ENCODE assay signal across 24 cellular contexts in the genomic region with DNA sequence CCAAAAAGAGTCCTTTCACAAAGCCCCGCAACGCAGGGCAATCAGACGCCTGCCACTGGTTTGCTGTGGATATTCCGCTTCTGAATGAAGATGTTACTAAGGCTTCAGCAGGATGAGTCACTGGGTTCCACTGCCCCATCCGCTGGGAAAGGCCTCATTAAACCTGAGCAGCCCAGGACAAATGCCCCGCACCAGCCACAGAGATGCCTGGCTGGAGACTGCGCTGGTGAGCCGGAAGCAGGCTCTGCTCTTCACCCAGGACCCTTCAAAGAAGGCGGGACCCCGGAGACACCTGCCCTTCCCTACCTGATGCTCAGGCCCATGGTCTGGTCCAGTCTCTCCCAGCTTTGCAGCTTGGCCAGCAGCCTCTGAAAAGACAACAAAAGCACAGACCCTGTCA. TPM values are rescaled to one million over a fixed set of nuclear protein-coding genes. Genes with fewer than 3 reads are reported as not detected.
DNase-seq lines count a peak whose midpoint lies in the region; ATAC-seq, FAIRE-seq and TF ChIP-seq lines count a peak whose summit lies in the region.
"Had no signal": no experiment of that assay in that cellular context is flagged by ENCODE, and none has a peak within 500 bp of the region (broad histone marks: within the 10 kb centered on the region; RNA-seq: fewer than 3 reads in every experiment).

No MANE protein-coding gene starts in this region.

- H3K4me3 ChIP-seq in left ventricle myocardium inferior (no peak overlapping the region), heart right ventricle (no peak overlapping the region), RWPE2 (ENCODE audit: severe bottlenecking) (no peak overlapping the region), kidney (ENCODE audit: low read length in 2 of 2) (no peak overlapping the region)
- H3K4me3 ChIP-seq: HAP-1, MG63, SJCRH30 had no signal

- no peak overlapping the region for H3K4me3 Mint-ChIP-seq in stimulated activated naive B cell treated with anti-CD40 and anti-IgM and Interleukin-4, amounts not matched to agents 10 μg/mL and 1 μg/mL and 100 μg/mL, for 72 hours
- no peak overlapping the region for H3K4me3 Mint-ChIP-seq in natural killer cell

- no peak for FAIRE-seq in kidney (lab: Jason Lieb, UNC)

- no peaks in the 10 kb centered on the region for H3K9me3 ChIP-seq in left ventricle myocardium inferior (replicated peaks)
- peaks cover 0 to 3% (median 0%) of the 10 kb centered on the region in 11 donors for H3K9me3 ChIP-seq in heart right ventricle
- no peaks in the 10 kb centered on the region for H3K9me3 ChIP-seq in RWPE2 (ENCODE audit: severe bottlenecking)
- H3K9me3 ChIP-seq in kidney (ENCODE audit: control insufficient read depth in 1 of 2, low read length in 2 of 2): no peaks in the 10 kb centered on the region
- H3K9me3 ChIP-seq: HAP-1, MG63, SJCRH30 had no signal

- H3K4me1 Mint-ChIP-seq in stimulated activated naive B cell treated with anti-CD40 and anti-IgM and Interleukin-4, amounts not matched to agents 10 μg/mL and 1 μg/mL and 100 μg/mL, for 72 hours: peaks cover 39 to 44% of the 10 kb centered on the region in 2 donors
- H3K4me1 Mint-ChIP-seq in natural killer cell: peaks cover 0 to 5% of the 10 kb centered on the region in 2 donors

- no peak overlapping the region for H3K9ac ChIP-seq in kidney (ENCODE audit: low read length in 2 of 2)

- H3K27ac ChIP-seq in left ventricle myocardium inferior (replicated peaks): peak overlapping the region; percentile 88
- peak overlapping the region in 1 of 10 donors; percentile 60 for H3K27ac ChIP-seq in heart right ventricle
- H3K27ac ChIP-seq in RWPE2 (ENCODE audit: poor library complexity, severe bottlenecking): no peak overlapping the region
- H3K27ac ChIP-seq in kidney (ENCODE audit: low read depth in 2 of 2, low read length in 2 of 2): no peak overlapping the region
- H3K27ac ChIP-seq: SJCRH30 had no signal

- TF ChIP-seq CTCF in left ventricle myocardium inferior (IDR thresholded peaks at IDR 0.05; ENCODE audit: borderline replicate concordance): no peak
- TF ChIP-seq CTCF in heart right ventricle (IDR thresholded peaks at IDR 0.05): no peak
- no peak for TF ChIP-seq CTCF in RWPE2 (IDR thresholded peaks at IDR 0.05; ENCODE audit: poor library complexity, severe bottlenecking)
- no peak for TF ChIP-seq CTCF in kidney (IDR thresholded peaks at IDR 0.05; ENCODE audit: borderline replicate concordance, extremely low read depth, insufficient read depth)
- no peak for TF ChIP-seq CTCF in natural killer cell (IDR thresholded peaks at IDR 0.05)

- H3K27me3 ChIP-seq in left ventricle myocardium inferior (ENCODE audit: low read depth) (no peaks in the 10 kb centered on the region), heart right ventricle (no peaks in the 10 kb centered on the region), RWPE2 (ENCODE audit: insufficient read depth, poor library complexity, severe bottlenecking) (no peaks in the 10 kb centered on the region)
- H3K27me3 ChIP-seq: MG63, SJCRH30 had no signal

- no peaks in the 10 kb centered on the region for H3K27me3 Mint-ChIP-seq in stimulated activated naive B cell treated with anti-CD40 and anti-IgM and Interleukin-4, amounts not matched to agents 10 μg/mL and 1 μg/mL and 100 μg/mL, for 72 hours
- H3K27me3 Mint-ChIP-seq in natural killer cell (ENCODE audit: low read depth in 2 of 2): no peaks in the 10 kb centered on the region

- no peak for DNase-seq in left ventricle myocardium inferior
- no peak for DNase-seq in heart right ventricle
- DNase-seq in RWPE2 (ENCODE audit: low spot score): peak; percentile 38
- DNase-seq in kidney: peak; percentile 43
- no peak for DNase-seq in stimulated activated naive B cell treated with anti-CD40 and anti-IgM and Interleukin-4, amounts not matched to agents 10 μg/mL and 1 μg/mL and 100 μg/mL, for 72 hours
- DNase-seq in NCI-H69 (lab: John Stamatoyannopoulos, UW): no peak
- no peak for DNase-seq in NCI-H2196 (lab: John Stamatoyannopoulos, UW; ENCODE audit: unreplicated experiment)
- DNase-seq in natural killer cell: no peak
- DNase-seq: 8988T, ACHN, Calu3, DMS79 treated with DMSO at 0.1 percent for 48 hours, GOT3, IMR-90, KG1, MG63, NCI-H1105 treated with DMSO at 0.1 percent for 48 hours, NCI-H146, NCI-H1930, NCI-H446 treated with DMSO at 0.1 percent for 48 hours, NCI-H526, SJCRH30 had no signal

- H3K4me1 ChIP-seq in left ventricle myocardium inferior (peaks cover 31% of the 10 kb centered on the region), heart right ventricle (peaks cover 0 to 34% (median 10%) of the 10 kb centered on the region in 9 donors), RWPE2 (ENCODE audit: insufficient read depth, poor library complexity, severe bottlenecking) (no peaks in the 10 kb centered on the region), kidney (ENCODE audit: control insufficient read depth in 1 of 2, insufficient read depth in 1 of 2, low read depth in 1 of 2, low read length in 2 of 2) (no peaks in the 10 kb centered on the region)
- H3K4me1 ChIP-seq: HAP-1, SJCRH30 had no signal

- H3K36me3 ChIP-seq in left ventricle myocardium inferior (peaks cover 64% of the 10 kb centered on the region), heart right ventricle (peaks cover 0 to 89% (median 21%) of the 10 kb centered on the region in 9 donors), RWPE2 (ENCODE audit: low read depth) (peaks cover 66% of the 10 kb centered on the region), kidney (ENCODE audit: control insufficient read depth in 1 of 2, insufficient read depth in 2 of 2, low read length in 2 of 2) (peaks cover 15 to 25% of the 10 kb centered on the region in 2 donors)

- no peaks in the 10 kb centered on the region for H3K9me3 Mint-ChIP-seq in stimulated activated naive B cell treated with anti-CD40 and anti-IgM and Interleukin-4, amounts not matched to agents 10 μg/mL and 1 μg/mL and 100 μg/mL, for 72 hours
- H3K9me3 Mint-ChIP-seq in natural killer cell: no peaks in the 10 kb centered on the region

- intact Hi-C loops in left ventricle myocardium inferior (cut with micrococcal nuclease): no loop called here
- intact Hi-C loops in heart right ventricle (cut with DNase I): loop anchor here in 4 of 10 donors (5.0 to 10.0 kb wide), 4 partner anchors 401 to 638 kb away; partner anchors contain the start of gene PSMG3 (in 1 of the 4)
- intact Hi-C loops in kidney (cut with DNase I): no loop called here
- intact Hi-C loops in natural killer cell (cut with micrococcal nuclease): no loop called here

- 99% methylated on average over 10 of the region's 10 CpGs for WGBS in heart right ventricle, 2 donors

- ATAC-seq in heart right ventricle (no peak), RWPE2 (ENCODE audit: low read depth) (no peak), natural killer cell (no peak)
- ATAC-seq in stimulated activated naive B cell treated with anti-CD40 and anti-IgM and Interleukin-4, amounts not matched to agents 10 μg/mL and 1 μg/mL and 100 μg/mL, for 72 hours (replicated peaks): no peak
- ATAC-seq: SK-N-SH treated with all-trans-retinoic acid at 6 μM for 48 hours had no signal

- peaks cover 72 to 88% of the 10 kb centered on the region in 2 donors for H3K36me3 Mint-ChIP-seq in stimulated activated naive B cell treated with anti-CD40 and anti-IgM and Interleukin-4, amounts not matched to agents 10 μg/mL and 1 μg/mL and 100 μg/mL, for 72 hours
- H3K36me3 Mint-ChIP-seq in natural killer cell: peaks cover 7% of the 10 kb centered on the region

- peak overlapping the region; percentile 54 for H3K27ac Mint-ChIP-seq in stimulated activated naive B cell treated with anti-CD40 and anti-IgM and Interleukin-4, amounts not matched to agents 10 μg/mL and 1 μg/mL and 100 μg/mL, for 72 hours
- H3K27ac Mint-ChIP-seq in natural killer cell: no peak overlapping the region

RNA-seq across cellular contexts. Expression of gene MAD1L1, which starts 19.8 kb away (rescaled TPM):
- total RNA-seq in left ventricle myocardium inferior (16.2 TPM), heart right ventricle (10 to 100 TPM; 13.8 to 22.4 (median 18.7) TPM), kidney (45.2 TPM), natural killer cell (10 to 100 TPM; 53.6 to 81.2 (median 77.4) TPM)
- polyA plus RNA-seq in heart right ventricle (10 to 100 TPM; 30.4 to 46.8 TPM), kidney (ENCODE audit: insufficient read depth, low read depth, low replicate concordance) (33.2 TPM)

RNA-seq across cellular contexts. Expression of gene MRM2, which starts 29.1 kb away (rescaled TPM):
- total RNA-seq in left ventricle myocardium inferior (19.9 TPM), heart right ventricle (10 to 100 TPM; 16.5 to 22.2 (median 19.6) TPM), kidney (25.6 TPM), natural killer cell (10 to 100 TPM in 2 of 3 donors, 1 to 10 TPM in 1; 7.9 to 12.0 (median 10.0) TPM)
- polyA plus RNA-seq in heart right ventricle (10 to 100 TPM; 14.2 to 25.0 TPM), kidney (ENCODE audit: insufficient read depth, low read depth, low replicate concordance) (25.6 TPM)

RNA-seq across cellular contexts. Expression of gene NUDT1, which starts 29.1 kb away (rescaled TPM):
- total RNA-seq in left ventricle myocardium inferior (12.5 TPM), heart right ventricle (10 to 100 TPM in 8 of 10 donors, 1 to 10 TPM in 2; 7.7 to 15.8 (median 11.9) TPM), kidney (9.3 TPM), natural killer cell (10 to 100 TPM; 17.9 to 19.2 (median 18.2) TPM)
- polyA plus RNA-seq in heart right ventricle (10 to 100 TPM; 16.1 to 35.8 TPM), kidney (ENCODE audit: insufficient read depth, low read depth, low replicate concordance) (12.1 TPM)

Comparison
In these comparisons a context has a peak if more than half of its experiments do, and no peak if none do; other contexts are left out.
1. DNase-seq: peak in RWPE2 (single experiment) and kidney (single experiment); none in left ventricle myocardium inferior (single experiment), heart right ventricle (0 of 2), stimulated activated naive B cell treated with anti-CD40 and anti-IgM and Interleukin-4, amounts not matched to agents 10 μg/mL and 1 μg/mL and 100 μg/mL, for 72 hours (single experiment), NCI-H69 (single experiment), NCI-H2196 (single experiment) and natural killer cell (single experiment).